Comparison of ENCODE assay signal across 1 cellular context in the genomic region with DNA sequence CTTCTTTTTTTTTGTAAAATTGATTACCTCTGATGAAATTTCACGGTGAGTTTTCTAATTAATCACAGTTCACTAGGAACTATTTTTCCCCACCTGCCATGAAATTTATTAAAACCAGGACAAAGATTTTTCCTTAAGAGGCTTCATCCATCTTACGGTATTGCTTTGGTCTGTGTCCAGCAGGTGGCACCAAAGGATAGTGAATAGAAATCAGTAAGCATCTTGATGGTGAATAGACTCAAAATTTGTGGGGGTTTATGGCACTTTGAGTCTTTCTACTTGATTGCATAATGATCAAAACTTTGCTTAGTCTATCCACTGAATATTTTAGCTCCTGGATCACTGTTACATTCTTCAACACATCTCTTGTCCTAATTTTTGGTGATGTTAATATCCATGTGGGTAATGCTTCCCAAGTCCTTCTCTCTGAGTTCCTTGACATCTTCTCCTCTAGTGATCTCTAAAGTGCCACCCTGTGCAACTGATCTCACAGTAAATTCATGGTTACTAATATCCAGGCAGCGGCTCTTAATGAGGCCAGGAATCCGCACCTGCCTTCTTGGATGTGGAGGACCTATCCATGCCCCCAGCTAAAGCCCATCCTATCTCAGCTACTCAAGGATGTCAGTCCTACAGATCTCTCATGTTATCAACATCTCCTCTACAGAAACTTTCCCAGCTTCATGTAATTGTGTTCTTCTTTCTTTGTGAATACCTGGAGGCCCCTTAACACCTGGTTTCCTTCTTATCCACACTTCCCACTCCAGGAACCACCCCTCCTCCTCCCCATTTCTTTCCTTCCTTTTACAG.
A peak's percentile ranks its signal among the peaks of the same experiment; 100 is the strongest.
TF ChIP-seq lines count a peak whose summit lies in the region.

No MANE protein-coding gene starts in this region.

TF ChIP-seq in K562, 482 proteins besides CTCF, POLR2A, EP300 and RAD21 (continued from another document):
- no peak for TF ChIP-seq CHD2 (IDR thresholded peaks at IDR 0.05; ENCODE audit: low read depth, low read length)
- TF ChIP-seq HLTF (IDR thresholded peaks at IDR 0.05): no peak
- peak; percentile 64; the same call in 1 of the 2 replicates for TF ChIP-seq CC2D1A (IDR thresholded peaks at IDR 0.05)
- no peak for TF ChIP-seq THRAP3 (IDR thresholded peaks at IDR 0.05; ENCODE audit: borderline replicate concordance)
- no peak for TF ChIP-seq FOXK2 (conservative IDR thresholded peaks at IDR 0.05 in 1 of 2, IDR thresholded peaks at IDR 0.05 in 1 of 2; ENCODE audit: low read depth in 2 of 2)
- no peak for TF ChIP-seq ZNF764 (CRISPR knock-in tag; IDR thresholded peaks at IDR 0.05; ENCODE audit: low read depth)
- no peak for TF ChIP-seq CHD4 (IDR thresholded peaks at IDR 0.05; ENCODE audit: insufficient read depth, insufficient replicate concordance, low read depth, low read length, poor library complexity, severe bottlenecking)
- no peak for TF ChIP-seq ZNF217 (CRISPR knock-in tag; IDR thresholded peaks at IDR 0.05)
- TF ChIP-seq CEBPG (CRISPR knock-in tag; IDR thresholded peaks at IDR 0.05): no peak
- TF ChIP-seq CEBPG (tag; conservative IDR thresholded peaks at IDR 0.05 in 1 of 2, IDR thresholded peaks at IDR 0.05 in 1 of 2): peak; percentile 31 to 64; a peak in 3 of 4 replicates
TF ChIP-seq in K562: peak in this region for 5.
